Comparison of ENCODE assay signal across 23 cellular contexts in the genomic region with DNA sequence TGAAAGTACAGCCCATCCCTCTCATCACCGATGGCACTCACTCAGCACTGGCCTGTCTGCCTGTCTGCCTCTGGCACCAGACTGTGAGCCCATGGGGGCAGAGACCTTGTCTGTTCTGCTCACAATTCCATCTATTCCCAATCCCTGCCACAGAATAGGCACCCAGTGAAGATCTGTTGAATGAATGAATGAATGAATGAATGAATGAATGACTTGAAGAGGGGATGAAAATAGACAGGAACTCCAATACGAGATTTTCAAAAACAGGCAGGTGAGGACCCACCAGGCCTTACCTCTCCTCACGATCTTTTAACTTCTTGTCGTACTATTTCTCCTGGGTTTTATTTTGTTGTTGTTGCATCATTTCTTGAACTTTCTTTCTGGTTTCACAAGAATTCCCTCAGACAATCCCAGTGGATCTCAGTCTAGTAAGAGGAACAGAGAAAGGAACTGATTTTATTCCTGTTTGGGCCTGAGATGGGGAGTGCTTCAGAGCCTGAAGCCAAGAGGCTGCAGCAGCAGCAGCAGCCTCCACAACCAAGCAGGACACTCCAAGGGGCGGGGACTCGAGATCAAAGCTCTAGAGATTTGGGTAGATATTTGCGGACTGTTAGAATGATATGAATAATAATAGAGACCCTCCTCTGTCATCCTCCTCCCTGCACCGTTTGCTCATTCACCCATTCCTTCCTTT. TPM values are rescaled to one million over a fixed set of nuclear protein-coding genes. Genes with fewer than 3 reads are reported as not detected.
DNase-seq lines count a peak whose midpoint lies in the region; ATAC-seq lines count a peak whose summit lies in the region.
"Had no signal": no experiment of that assay in that cellular context is flagged by ENCODE, and none has a peak within 500 bp of the region (broad histone marks: within the 10 kb centered on the region; RNA-seq: fewer than 3 reads in every experiment).

No MANE protein-coding gene starts in this region.

- no peak overlapping the region for H3K9ac ChIP-seq in neuronal stem cell (ENCODE audit: low read depth, low read length, poor library complexity)

- H3K18ac ChIP-seq in neuronal stem cell (ENCODE audit: low read length) = peak overlapping the region; percentile 25

- H3K79me1 ChIP-seq in neuronal stem cell (ENCODE audit: low read depth, low read length) = no peaks in the 10 kb centered on the region

- WGBS in neuronal stem cell (ENCODE audit: extremely low coverage in 2 of 2, insufficient read length in 2 of 2, insufficient replicate concordance in 1 of 2), 2 donors = no CpG with 5 or more reads among the region's 8 CpGs

- peaks cover 0 to 3% of the 10 kb centered on the region in 2 donors for H3K4me1 ChIP-seq in neuronal stem cell (ENCODE audit: control insufficient read depth in 2 of 2, insufficient read depth in 1 of 2, low read depth in 1 of 2, low read length in 2 of 2)

- H3K36me3 Mint-ChIP-seq in activated T-helper 17 cell treated with anti-CD3 and anti-CD28 coated beads, Interleukin-2, amount 50 U/mL, for 72 hours (ENCODE audit: low read depth) = no peaks in the 10 kb centered on the region
- H3K36me3 Mint-ChIP-seq: memory B cell, natural killer cell had no signal

- no peak for ATAC-seq in activated T-helper 17 cell treated with anti-CD3 and anti-CD28 coated beads, Interleukin-2, amount 50 U/mL, for 72 hours (replicated peaks)
- no peak for ATAC-seq in GM21825 (IDR thresholded peaks at IDR 0.05; ENCODE audit: unreplicated experiment)
- ATAC-seq: natural killer cell had no signal

- no peak overlapping the region for H3K14ac ChIP-seq in neuronal stem cell (ENCODE audit: low read length)

- no peak overlapping the region for H4K91ac ChIP-seq in neuronal stem cell (ENCODE audit: low read depth, low read length, poor library complexity)

- H2BK15ac ChIP-seq in neuronal stem cell (ENCODE audit: low read length) = no peak overlapping the region

- H3K27ac Mint-ChIP-seq in activated T-helper 17 cell treated with anti-CD3 and anti-CD28 coated beads, Interleukin-2, amount 50 U/mL, for 72 hours = peak overlapping the region; percentile 12
- H3K27ac Mint-ChIP-seq: activated CD4-positive, alpha-beta T cell treated with anti-CD3 and anti-CD28 coated beads, Interleukin-2, amount 10 ng/mL, durations not matched to agents 24 days and 14 days; memory B cell; natural killer cell had no signal

- H3K27me3 Mint-ChIP-seq in activated T-helper 17 cell treated with anti-CD3 and anti-CD28 coated beads, Interleukin-2, amount 50 U/mL, for 72 hours = peaks cover 39% of the 10 kb centered on the region

- no peak overlapping the region for H3K4me2 ChIP-seq in neuronal stem cell (ENCODE audit: insufficient read depth, low read length, poor library complexity, severe bottlenecking)
- H3K4me2 ChIP-seq: hepatocyte had no signal

- peak overlapping the region; percentile 31 for H2AK5ac ChIP-seq in neuronal stem cell (ENCODE audit: low read depth, low read length)

- H3K4me1 Mint-ChIP-seq in activated T-helper 17 cell treated with anti-CD3 and anti-CD28 coated beads, Interleukin-2, amount 50 U/mL, for 72 hours = peaks cover 4% of the 10 kb centered on the region
- H3K4me1 Mint-ChIP-seq: memory B cell had no signal

- H3K9me3 Mint-ChIP-seq in activated T-helper 17 cell treated with anti-CD3 and anti-CD28 coated beads, Interleukin-2, amount 50 U/mL, for 72 hours = no peaks in the 10 kb centered on the region
- H3K9me3 Mint-ChIP-seq: activated CD4-positive, alpha-beta T cell treated with anti-CD3 and anti-CD28 coated beads, Interleukin-2, amount 10 ng/mL, durations not matched to agents 24 days and 14 days; memory B cell; natural killer cell had no signal

- H3K23ac ChIP-seq in neuronal stem cell (ENCODE audit: low read depth, low read length, poor library complexity) = no peak overlapping the region

- no peak overlapping the region for H3K27ac ChIP-seq in neuronal stem cell (replicated peaks; ENCODE audit: low read length)
- H3K27ac ChIP-seq: ascending aorta, hepatocyte, prostate gland, testis had no signal

- H3K27me3 ChIP-seq in neuronal stem cell (ENCODE audit: control insufficient read depth in 3 of 3, insufficient read depth in 3 of 3, low read depth in 1 of 3, low read length in 3 of 3) = peaks cover 0 to 11% (median 0%) of the 10 kb centered on the region in 3 experiments
- H3K27me3 ChIP-seq: ascending aorta, hepatocyte, testis had no signal

- no peak overlapping the region for H4K8ac ChIP-seq in neuronal stem cell (ENCODE audit: low read depth, low read length)

- no peaks in the 10 kb centered on the region for H3K9me3 ChIP-seq in neuronal stem cell (replicated peaks in 1 of 2; ENCODE audit: control insufficient read depth in 2 of 2, insufficient read depth in 1 of 2, low read depth in 1 of 2, low read length in 2 of 2)
- H3K9me3 ChIP-seq: ascending aorta, prostate gland, testis had no signal

- no peak overlapping the region for H3K4me3 Mint-ChIP-seq in activated T-helper 17 cell treated with anti-CD3 and anti-CD28 coated beads, Interleukin-2, amount 50 U/mL, for 72 hours
- H3K4me3 Mint-ChIP-seq: activated CD4-positive, alpha-beta T cell treated with anti-CD3 and anti-CD28 coated beads, Interleukin-2, amount 10 ng/mL, durations not matched to agents 24 days and 14 days; memory B cell; natural killer cell had no signal

- no peak overlapping the region for H2BK120ac ChIP-seq in neuronal stem cell (ENCODE audit: low read depth, low read length)

- H2AFZ ChIP-seq in neuronal stem cell (ENCODE audit: low read length) = no peak overlapping the region
- H2AFZ ChIP-seq: hepatocyte had no signal

- no peaks in the 10 kb centered on the region for H3K36me3 ChIP-seq in neuronal stem cell (replicated peaks in 1 of 2; ENCODE audit: control insufficient read depth in 2 of 2, insufficient read depth in 2 of 2, low read length in 2 of 2)
- H3K36me3 ChIP-seq: ascending aorta, prostate gland had no signal

- DNase-seq in neuronal stem cell (ENCODE audit: low spot score) (no peak), occipital lobe (lab: John Stamatoyannopoulos, UW) (no peak)
- DNase-seq: activated CD4-positive, alpha-beta T cell treated with anti-CD3 and anti-CD28 coated beads, Interleukin-2, amount 10 ng/mL, durations not matched to agents 24 days and 14 days; activated CD8-positive, alpha-beta memory T cell treated with anti-CD3 and anti-CD28 coated beads, Interleukin-2, amount 50 U/mL, for 4 hours; activated naive CD4-positive, alpha-beta T cell; effector memory CD4-positive, alpha-beta T cell; H7; KG1; natural killer cell; NCI-H2081 treated with DMSO at 0.1 percent for 48 hours; NCI-H510A; SW 1271; testis had no signal

- H3K4me3 ChIP-seq in neuronal stem cell (ENCODE audit: low read length in 2 of 2) = no peak overlapping the region
- H3K4me3 ChIP-seq: ascending aorta, hepatocyte, prostate gland, testis had no signal

- H3K4ac ChIP-seq in neuronal stem cell (ENCODE audit: low read length) = no peak overlapping the region

- no peak overlapping the region for H2BK5ac ChIP-seq in neuronal stem cell (ENCODE audit: low read length)

- peak overlapping the region; percentile 49 for H2BK12ac ChIP-seq in neuronal stem cell (ENCODE audit: low read length)

RNA-seq across cellular contexts. Expression of a gene that starts 17.7 kb away (rescaled TPM):
- not detected for total RNA-seq in activated T-helper 17 cell treated with anti-CD3 and anti-CD28 coated beads, Interleukin-2, amount 50 U/mL, for 72 hours
- not detected for polyA plus RNA-seq in neuronal stem cell (2013, experiment 1 of 2)
- not detected for polyA plus RNA-seq in neuronal stem cell (2013, experiment 2 of 2)
- total RNA-seq in occipital lobe = not detected
- total RNA-seq: activated CD4-positive, alpha-beta T cell treated with anti-CD3 and anti-CD28 coated beads, Interleukin-2, amount 10 ng/mL, durations not matched to agents 24 days and 14 days; ascending aorta; cerebellum; Daoy; fibroblast of lung; H7; hepatocyte; kidney epithelial cell; natural killer cell; prostate gland had no signal
- polyA plus RNA-seq: fibroblast of lung, hepatocyte had no signal

RNA-seq across cellular contexts. Expression of a gene that starts 26.0 kb away (rescaled TPM):
- total RNA-seq in activated T-helper 17 cell treated with anti-CD3 and anti-CD28 coated beads, Interleukin-2, amount 50 U/mL, for 72 hours = not detected
- polyA plus RNA-seq in neuronal stem cell (2013, experiment 1 of 2) = 106 TPM
- 103 TPM for polyA plus RNA-seq in neuronal stem cell (2013, experiment 2 of 2)
- 11.4 TPM for total RNA-seq in occipital lobe
- total RNA-seq: activated CD4-positive, alpha-beta T cell treated with anti-CD3 and anti-CD28 coated beads, Interleukin-2, amount 10 ng/mL, durations not matched to agents 24 days and 14 days; natural killer cell had no signal

RNA-seq across cellular contexts. Expression of a gene that starts 32.6 kb away (rescaled TPM):
- total RNA-seq in activated T-helper 17 cell treated with anti-CD3 and anti-CD28 coated beads, Interleukin-2, amount 50 U/mL, for 72 hours = not detected
- not detected for polyA plus RNA-seq in neuronal stem cell (2013, experiment 1 of 2)
- not detected for polyA plus RNA-seq in neuronal stem cell (2013, experiment 2 of 2)
- 0.31 TPM for total RNA-seq in occipital lobe
- total RNA-seq: activated CD4-positive, alpha-beta T cell treated with anti-CD3 and anti-CD28 coated beads, Interleukin-2, amount 10 ng/mL, durations not matched to agents 24 days and 14 days; cerebellum; fibroblast of lung; H7; kidney epithelial cell; natural killer cell had no signal

RNA-seq across cellular contexts. Expression of a gene that starts 35.4 kb away (rescaled TPM):
- total RNA-seq in activated T-helper 17 cell treated with anti-CD3 and anti-CD28 coated beads, Interleukin-2, amount 50 U/mL, for 72 hours = not detected
- polyA plus RNA-seq in neuronal stem cell (2013, experiment 1 of 2) = 0.01 TPM
- polyA plus RNA-seq in neuronal stem cell (2013, experiment 2 of 2) = 0.01 TPM
- total RNA-seq in occipital lobe = 0.16 TPM
- total RNA-seq: activated CD4-positive, alpha-beta T cell treated with anti-CD3 and anti-CD28 coated beads, Interleukin-2, amount 10 ng/mL, durations not matched to agents 24 days and 14 days; cerebellum; natural killer cell had no signal

RNA-seq across cellular contexts. Expression of a gene that starts 48.7 kb away (rescaled TPM):
- total RNA-seq in activated T-helper 17 cell treated with anti-CD3 and anti-CD28 coated beads, Interleukin-2, amount 50 U/mL, for 72 hours = not detected
- 0.01 TPM for polyA plus RNA-seq in neuronal stem cell (2013, experiment 1 of 2)
- polyA plus RNA-seq in neuronal stem cell (2013, experiment 2 of 2) = not detected
- 0.78 TPM for total RNA-seq in occipital lobe
- total RNA-seq: activated CD4-positive, alpha-beta T cell treated with anti-CD3 and anti-CD28 coated beads, Interleukin-2, amount 10 ng/mL, durations not matched to agents 24 days and 14 days; Daoy; fibroblast of lung; H7; kidney epithelial cell; natural killer cell had no signal
- polyA plus RNA-seq: fibroblast of lung had no signal

Comparison
In these comparisons a context has a peak if more than half of its experiments do, and no peak if none do; other contexts are left out.
1. RNA of a gene that starts 26.0 kb away (total RNA-seq): 11.4 TPM in occipital lobe (single experiment); not detected in activated T-helper 17 cell treated with anti-CD3 and anti-CD28 coated beads, Interleukin-2, amount 50 U/mL, for 72 hours; every median in the first group is over 10 times any median in the second.